In the genomic region with DNA sequence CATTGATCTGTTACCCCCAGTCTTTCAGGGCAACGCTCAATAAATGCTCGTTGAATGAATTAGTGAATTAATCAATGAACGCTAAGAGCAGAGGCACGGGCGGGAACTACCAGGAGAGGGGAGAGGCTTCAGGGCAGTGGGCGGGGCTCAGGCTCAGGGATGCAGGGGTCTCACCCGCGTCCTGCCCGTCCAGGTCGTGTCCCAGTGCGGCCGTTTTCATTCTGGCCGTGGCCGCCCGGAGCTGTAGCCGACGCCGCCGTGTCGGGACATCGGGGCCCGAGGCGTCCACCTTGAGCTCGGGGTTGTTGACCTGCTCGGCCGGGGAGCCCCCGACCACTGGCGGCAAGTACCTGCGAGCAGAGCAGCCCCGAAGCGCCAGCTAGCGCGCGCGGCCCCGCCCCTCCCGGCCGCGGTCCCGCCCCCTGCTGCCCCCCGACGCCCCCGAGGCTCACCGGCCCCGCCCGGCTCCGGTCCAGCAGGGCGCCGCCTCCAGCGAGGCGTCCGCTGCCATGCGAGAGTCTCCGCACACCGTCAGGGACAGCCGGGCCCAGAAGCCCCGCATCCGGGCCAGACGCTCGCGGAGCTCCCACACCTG, we compare ENCODE assay signal across 5 cellular contexts. TPM values are rescaled to one million over a fixed set of nuclear protein-coding genes. Genes with fewer than 3 reads are reported as not detected.
DNase-seq lines count a peak whose midpoint lies in the region; ATAC-seq and TF ChIP-seq lines count a peak whose summit lies in the region.

No MANE protein-coding gene starts in this region.

- intact Hi-C loops in esophagus muscularis mucosa (cut with DNase I) (no loop called here), posterior cingulate gyrus (cut with DNase I) (no loop called here)

- no peak for TF ChIP-seq EP300 in esophagus muscularis mucosa (IDR thresholded peaks at IDR 0.05)

- H3F3A ChIP-seq in SU-DHL-6 (ENCODE audit: insufficient read depth) = peaks cover 6% of the 10 kb centered on the region; the same call in 1 of the 2 replicates

- no peak overlapping the region for H3K9ac ChIP-seq in SU-DHL-6 (ENCODE audit: low read length)

- no peak overlapping the region for H2AFZ ChIP-seq in SU-DHL-6 (ENCODE audit: low read depth, low read length, severe bottlenecking)

- no peaks in the 10 kb centered on the region for H4K20me1 ChIP-seq in SU-DHL-6 (ENCODE audit: low read depth, low read length)

- H3K9me3 ChIP-seq in SU-DHL-6 (ENCODE audit: insufficient read depth, low read length) = no peaks in the 10 kb centered on the region
- no peaks in the 10 kb centered on the region for H3K9me3 ChIP-seq in esophagus muscularis mucosa

- TF ChIP-seq POLR2A in esophagus muscularis mucosa (IDR thresholded peaks at IDR 0.05; ENCODE audit: low read depth) = no peak

- H3K4me3 ChIP-seq in SU-DHL-6 (ENCODE audit: insufficient read depth, low read length, poor library complexity, severe bottlenecking) (no peak overlapping the region), esophagus muscularis mucosa (peak overlapping the region; percentile 53 to 64 (median 54))

- no peaks in the 10 kb centered on the region for H3K9me2 ChIP-seq in SU-DHL-6 (replicated peaks; ENCODE audit: insufficient read depth, low read length)

- H3K36me3 ChIP-seq in SU-DHL-6 (ENCODE audit: low read length) = no peaks in the 10 kb centered on the region
- no peaks in the 10 kb centered on the region for H3K36me3 ChIP-seq in esophagus muscularis mucosa

- ATAC-seq in HG03175 (IDR thresholded peaks at IDR 0.05; ENCODE audit: unreplicated experiment) = no peak

- no peaks in the 10 kb centered on the region for H3K79me2 ChIP-seq in SU-DHL-6 (ENCODE audit: insufficient read depth, low read length)

- no peaks in the 10 kb centered on the region for H3K27me3 ChIP-seq in SU-DHL-6 (ENCODE audit: low read length)
- H3K27me3 ChIP-seq in esophagus muscularis mucosa = peaks cover 0 to 31% (median 7%) of the 10 kb centered on the region in 4 donors

- 22% methylated on average over 18 of the region's 61 CpGs for WGBS in esophagus muscularis mucosa

- H3K27ac ChIP-seq in SU-DHL-6 (ENCODE audit: low read depth, low read length) (no peak overlapping the region), esophagus muscularis mucosa (replicated peaks in 1 of 4) (no peak overlapping the region)

- no peak for DNase-seq in esophagus muscularis mucosa (ENCODE audit: extremely low spot score)
- DNase-seq in stimulated activated naive CD4-positive, alpha-beta T cell (lab: John Stamatoyannopoulos, UW) = peak in 5 of 6 experiments; percentile 24 to 55 (median 36)
- DNase-seq in posterior cingulate gyrus = no peak

- TF ChIP-seq CTCF in SU-DHL-6 (IDR thresholded peaks at IDR 0.05; ENCODE audit: insufficient read depth, low read length, poor library complexity, severe bottlenecking) (no peak), esophagus muscularis mucosa (IDR thresholded peaks at IDR 0.05) (no peak)

- H3K4me1 ChIP-seq in esophagus muscularis mucosa = peaks cover 13 to 47% (median 39%) of the 10 kb centered on the region in 4 donors

- H3K4me2 ChIP-seq in SU-DHL-6 (ENCODE audit: low read depth, low read length, poor library complexity, severe bottlenecking) = peak overlapping the region; percentile 24

RNA-seq across cellular contexts. Expression of a gene that starts 2.8 kb away (rescaled TPM):
- total RNA-seq in esophagus muscularis mucosa = 1 to 10 TPM; 1.6 to 7.3 (median 2.8) TPM

RNA-seq across cellular contexts. Expression of a gene that starts 6.0 kb away (rescaled TPM):
- total RNA-seq in esophagus muscularis mucosa = 1 to 10 TPM in 1 of 4 donors, under 1 TPM in 3; 0.33 to 1.0 (median 0.71) TPM

RNA-seq across cellular contexts. Expression of a gene that starts 6.5 kb away (rescaled TPM):
- under 1 TPM in 3 of 4 donors, not detected in 1; 0.13 to 0.92 (median 0.50) TPM for total RNA-seq in esophagus muscularis mucosa

RNA-seq across cellular contexts. Expression of a gene that starts 12.7 kb away (rescaled TPM):
- 1 to 10 TPM; 5.5 to 8.8 (median 6.8) TPM for total RNA-seq in esophagus muscularis mucosa

RNA-seq across cellular contexts. Expression of a gene that starts 22.5 kb away (rescaled TPM):
- total RNA-seq in esophagus muscularis mucosa = 100 to 1,000 TPM; 117 to 184 (median 152) TPM

Comparison
In these comparisons a context has a peak if more than half of its experiments do, and no peak if none do; other contexts are left out.
1. DNase-seq: peak in stimulated activated naive CD4-positive, alpha-beta T cell (5 of 6); none in esophagus muscularis mucosa (single experiment) and posterior cingulate gyrus (0 of 10).